ENCODE assay signal across 10 cellular contexts in the genomic region with DNA sequence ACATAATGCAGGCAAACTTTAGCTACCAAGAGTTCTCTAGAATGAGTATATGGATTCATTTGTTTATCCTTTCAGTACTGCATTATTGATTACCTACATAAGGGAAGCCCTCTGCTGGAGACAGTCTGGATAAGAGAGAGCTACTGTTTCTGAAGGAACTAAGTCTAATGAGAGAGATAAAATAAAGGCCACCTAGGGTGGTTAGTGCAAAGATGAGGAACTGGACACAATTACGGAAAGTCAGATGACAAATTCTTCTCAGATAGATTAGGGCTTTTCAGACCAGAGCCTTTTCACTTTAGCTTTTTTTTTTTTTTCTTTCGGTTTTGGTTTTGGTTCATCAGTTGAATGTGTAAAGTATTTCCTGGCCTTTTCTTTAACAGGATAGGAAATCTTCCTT. TPM values are rescaled to one million over a fixed set of nuclear protein-coding genes. Genes with fewer than 3 reads are reported as not detected.
A peak's percentile ranks its signal among the peaks of the same experiment; 100 is the strongest.
DNase-seq lines count a peak whose midpoint lies in the region; ATAC-seq and TF ChIP-seq lines count a peak whose summit lies in the region.
"Had no signal": no experiment of that assay in that cellular context is flagged by ENCODE, and none has a peak within 500 bp of the region (broad histone marks: within the 10 kb centered on the region; RNA-seq: fewer than 3 reads in every experiment).

No MANE protein-coding gene starts in this region.

- TF ChIP-seq CTCF in gastroesophageal sphincter (IDR thresholded peaks at IDR 0.05): no peak

- no peak overlapping the region for H3K4me3 ChIP-seq in gastroesophageal sphincter

- peak; percentile 7 for DNase-seq in fibroblast of peridontal ligament (ENCODE audit: extremely low read depth)
- no peak for DNase-seq in UCSD-AML1 (lab: John Stamatoyannopoulos, UW; ENCODE audit: unreplicated experiment)
- DNase-seq in stimulated activated CD4-positive, alpha-beta T cell treated with anti-CD3 and anti-CD28 coated beads, Interleukin-4, amount 100 ng/mL, for 4 hours: no peak
- DNase-seq in dermis blood vessel endothelial cell: no peak
- DNase-seq: left cardiac atrium, RPMI8226 had no signal

- H3K27ac ChIP-seq in gastroesophageal sphincter: no peak overlapping the region

- no peaks in the 10 kb centered on the region for H3K36me3 ChIP-seq in gastroesophageal sphincter

- no peak for TF ChIP-seq EP300 in gastroesophageal sphincter (IDR thresholded peaks at IDR 0.05)

- no peaks in the 10 kb centered on the region for H3K27me3 ChIP-seq in gastroesophageal sphincter

- H3K4me1 ChIP-seq in gastroesophageal sphincter: no peaks in the 10 kb centered on the region

- 67 to 83% methylated on average over 2 of the region's 2 CpGs for WGBS in gastroesophageal sphincter (ENCODE audit: low coverage in 1 of 2), 2 donors

- no peak for TF ChIP-seq POLR2A in gastroesophageal sphincter (IDR thresholded peaks at IDR 0.05)

- ATAC-seq in GM18498 (IDR thresholded peaks at IDR 0.05; ENCODE audit: unreplicated experiment): peak; percentile 82
- ATAC-seq in GM21423 (IDR thresholded peaks at IDR 0.05; ENCODE audit: unreplicated experiment): peak; percentile 74
- peak; percentile 69 for ATAC-seq in HG03457 (IDR thresholded peaks at IDR 0.05; ENCODE audit: unreplicated experiment)
- no peak for ATAC-seq in gastroesophageal sphincter

- no peaks in the 10 kb centered on the region for H3K9me3 ChIP-seq in gastroesophageal sphincter

RNA-seq across cellular contexts. Expression of a gene that starts 31.3 kb away (rescaled TPM):
- total RNA-seq in gastroesophageal sphincter: 100 to 1,000 TPM in 1 of 4 donors, 10 to 100 TPM in 3; 31.2 to 149 (median 82.5) TPM
- 10.9 and 13.6 TPM in 2 replicates for total RNA-seq in dermis blood vessel endothelial cell
